ENCODE assay signal across 8 cellular contexts in genomic region chr10:58152698-58153263, GRCh38.
DNase-seq lines count a peak whose midpoint lies in the region; ATAC-seq and TF ChIP-seq lines count a peak whose summit lies in the region.

No MANE protein-coding gene starts in this region.

- TF ChIP-seq CTCF in HEK293 (tag by site-specific recombination; IDR thresholded peaks at IDR 0.05) (peak; percentile 26; the same call in 1 of the 2 replicates), fibroblast of the aortic adventitia (IDR thresholded peaks at IDR 0.05; ENCODE audit: insufficient read depth, low read length) (peak; percentile 76)

- no peak for ATAC-seq in activated CD8-positive, alpha-beta memory T cell treated with anti-CD3 and anti-CD28 coated beads, Interleukin-2, amount 10 ng/mL, durations not matched to agents 7 days and 5 days
- ATAC-seq in HG03045 (IDR thresholded peaks at IDR 0.05; ENCODE audit: unreplicated experiment): no peak

- H3K27me3 Mint-ChIP-seq in activated CD8-positive, alpha-beta memory T cell treated with anti-CD3 and anti-CD28 coated beads, Interleukin-2, amount 10 ng/mL, durations not matched to agents 7 days and 5 days: peaks cover 9% of the 10 kb centered on the region

- CTCF ChIA-PET in HEK293 (lab: Yijun Ruan, JAX): interaction anchor here (0.6 to 2.0 kb wide), 30 partner anchors 9 to 812 kb away, joined by 3 to 9 read pairs (median 3); partner anchors contain the start of gene CISD1
- CTCF ChIA-PET in activated CD8-positive, alpha-beta memory T cell treated with anti-CD3 and anti-CD28 coated beads, Interleukin-2, amount 10 ng/mL, durations not matched to agents 7 days and 5 days (lab: Charles Lee): interaction anchor here (1.0 to 1.4 kb wide), 4 partner anchors 9 to 812 kb away, joined by 3 to 4 read pairs (median 4); no protein-coding TSS in a partner anchor

- no peak overlapping the region for H3K4me3 ChIP-seq in HEK293 (ENCODE audit: low read depth, low read length)
- no peak overlapping the region for H3K4me3 ChIP-seq in fibroblast of the aortic adventitia (ENCODE audit: low read depth, low read length)

- POLR2A ChIA-PET in HEK293 (lab: Yijun Ruan, JAX): interaction anchor here (0.6 kb wide), 1 partner anchor 427 kb away, joined by 3 read pairs; no protein-coding TSS in a partner anchor

- no peaks in the 10 kb centered on the region for H3K36me3 ChIP-seq in HEK293 (ENCODE audit: control insufficient read depth in 2 of 2, insufficient read depth in 1 of 2, low read length in 2 of 2)

- no peak overlapping the region for H3K4me3 Mint-ChIP-seq in activated CD8-positive, alpha-beta memory T cell treated with anti-CD3 and anti-CD28 coated beads, Interleukin-2, amount 10 ng/mL, durations not matched to agents 7 days and 5 days

- H3K9me3 ChIP-seq in HEK293 (ENCODE audit: control insufficient read depth, insufficient read depth, low read depth, low read length): no peaks in the 10 kb centered on the region

- H3K36me3 Mint-ChIP-seq in activated CD8-positive, alpha-beta memory T cell treated with anti-CD3 and anti-CD28 coated beads, Interleukin-2, amount 10 ng/mL, durations not matched to agents 7 days and 5 days: no peaks in the 10 kb centered on the region

- H3K27ac ChIP-seq in HEK293 (ENCODE audit: extremely low read depth, low read depth, low read length): no peak overlapping the region

- H3K4me1 ChIP-seq in HEK293 (ENCODE audit: control insufficient read depth, insufficient read depth, low read length): no peaks in the 10 kb centered on the region

- DNase-seq in DMS 273 (lab: John Stamatoyannopoulos, UW; ENCODE audit: unreplicated experiment): peak; percentile 56
- no peak for DNase-seq in DMS 273 treated with DMSO at 0.1 percent for 48 hours (lab: John Stamatoyannopoulos, UW)
- DNase-seq in NCI-H226: peak; percentile 39
- DNase-seq in activated CD8-positive, alpha-beta memory T cell treated with anti-CD3 and anti-CD28 coated beads, Interleukin-2, amount 10 ng/mL, durations not matched to agents 7 days and 5 days: peak; percentile 56
- DNase-seq in fibroblast of the aortic adventitia (ENCODE audit: low read depth): peak; percentile 72
- peak; percentile 45 for DNase-seq in occipital lobe (lab: John Stamatoyannopoulos, UW)

- no peak overlapping the region for H3K27ac Mint-ChIP-seq in activated CD8-positive, alpha-beta memory T cell treated with anti-CD3 and anti-CD28 coated beads, Interleukin-2, amount 10 ng/mL, durations not matched to agents 7 days and 5 days

- no peaks in the 10 kb centered on the region for H3K9me3 Mint-ChIP-seq in activated CD8-positive, alpha-beta memory T cell treated with anti-CD3 and anti-CD28 coated beads, Interleukin-2, amount 10 ng/mL, durations not matched to agents 7 days and 5 days (ENCODE audit: low read depth)

- H3K4me1 Mint-ChIP-seq in activated CD8-positive, alpha-beta memory T cell treated with anti-CD3 and anti-CD28 coated beads, Interleukin-2, amount 10 ng/mL, durations not matched to agents 7 days and 5 days: no peaks in the 10 kb centered on the region

TF ChIP-seq in HEK293, 187 proteins besides CTCF, POLR2A, EP300 and RAD21:
- TF ChIP-seq ZNF654 (tag by site-specific recombination; IDR thresholded peaks at IDR 0.05; ENCODE audit: low read depth): peak; percentile 69
- TF ChIP-seq ZNF707 (tag by site-specific recombination; IDR thresholded peaks at IDR 0.05): no peak
